29 cellular contexts compared by ENCODE assay signal in genomic region chr15:57326196-57326595, GRCh38. TPM values are rescaled to one million over a fixed set of nuclear protein-coding genes. Genes with fewer than 3 reads are reported as not detected.
"Had no signal": no experiment of that assay in that cellular context is flagged by ENCODE, and none has a peak within 500 bp of the region (broad histone marks: within the 10 kb centered on the region; RNA-seq: fewer than 3 reads in every experiment).

No MANE protein-coding gene starts in this region.

- H3K4me3 ChIP-seq: dorsolateral prefrontal cortex, gastrocnemius medialis, heart right ventricle, lower lobe of right lung, prostate gland, right atrium auricular region, sigmoid colon, testis, tibial nerve, upper lobe of right lung, uterus had no signal

- H3K27me3 ChIP-seq: dorsolateral prefrontal cortex, heart right ventricle, right atrium auricular region, sigmoid colon, testis, tibial nerve, upper lobe of right lung, uterus had no signal

- DNase-seq: caudate nucleus; cerebellar nuclear complex; dorsolateral prefrontal cortex; effector CD8-positive, alpha-beta T cell; endodermal cell; foreskin fibroblast; gastrocnemius medialis; glutamatergic neuron; heart right ventricle; hippocampal formation; left cardiac atrium; left ventricle myocardium superior; lower lobe of right lung; naive thymus-derived CD8-positive, alpha-beta T cell; sigmoid colon; stimulated activated CD4-positive, alpha-beta T cell treated with anti-CD3 and anti-CD28 coated beads, Interleukin-2, amount 100 ng/mL, for 24 hours; stimulated activated CD4-positive, alpha-beta T cell treated with anti-CD3 and anti-CD28 coated beads, Interleukin-4, amount 100 ng/mL, for 24 hours; stimulated activated naive CD8-positive, alpha-beta T cell treated with anti-CD3 and anti-CD28 coated beads, Interleukin-15, Interleukin-2, amounts not matched to agents 100 U/mL and 50 U/mL, for 24 hours; substantia nigra; testis; upper lobe of right lung; uterus had no signal

- H3K36me3 Mint-ChIP-seq: mesothelial cell of epicardium; naive thymus-derived CD8-positive, alpha-beta T cell; stimulated activated effector memory CD8-positive, alpha-beta T cell treated with anti-CD3 and anti-CD28 coated beads, Interleukin-12 subunit alpha, Interleukin-12 subunit beta, amount 100 ng/mL, for 72 hours had no signal

- H3K27ac Mint-ChIP-seq: mesothelial cell of epicardium; naive thymus-derived CD8-positive, alpha-beta T cell; stimulated activated effector memory CD8-positive, alpha-beta T cell treated with anti-CD3 and anti-CD28 coated beads, Interleukin-12 subunit alpha, Interleukin-12 subunit beta, amount 100 ng/mL, for 72 hours had no signal

- H3K4me3 Mint-ChIP-seq: endodermal cell; mesothelial cell of epicardium; naive thymus-derived CD8-positive, alpha-beta T cell; stimulated activated effector memory CD8-positive, alpha-beta T cell treated with anti-CD3 and anti-CD28 coated beads, Interleukin-12 subunit alpha, Interleukin-12 subunit beta, amount 100 ng/mL, for 72 hours had no signal

- H3K27ac ChIP-seq: dorsolateral prefrontal cortex, epithelial cell of prostate, gastrocnemius medialis, heart right ventricle, lower lobe of right lung, prostate gland, right atrium auricular region, sigmoid colon, testis, upper lobe of right lung, uterus had no signal

- ATAC-seq: esophagus mucosa; left cardiac atrium; left ventricle myocardium superior; lower lobe of right lung; naive thymus-derived CD8-positive, alpha-beta T cell; stimulated activated effector memory CD8-positive, alpha-beta T cell treated with anti-CD3 and anti-CD28 coated beads, Interleukin-12 subunit alpha, Interleukin-12 subunit beta, amount 100 ng/mL, for 72 hours; stimulated activated naive CD8-positive, alpha-beta T cell treated with anti-CD3 and anti-CD28 coated beads, Interleukin-15, Interleukin-2, amounts not matched to agents 100 U/mL and 50 U/mL, for 24 hours; upper lobe of right lung had no signal

- H3K9me3 Mint-ChIP-seq: endodermal cell; mesothelial cell of epicardium; naive thymus-derived CD8-positive, alpha-beta T cell; stimulated activated effector memory CD8-positive, alpha-beta T cell treated with anti-CD3 and anti-CD28 coated beads, Interleukin-12 subunit alpha, Interleukin-12 subunit beta, amount 100 ng/mL, for 72 hours had no signal

- H3K36me3 ChIP-seq: gastrocnemius medialis, heart right ventricle, lower lobe of right lung, prostate gland, right atrium auricular region, sigmoid colon, tibial nerve, upper lobe of right lung, uterus had no signal

- H3K4me1 ChIP-seq: gastrocnemius medialis, lower lobe of right lung, prostate gland, sigmoid colon, testis, upper lobe of right lung, uterus had no signal

- H3K9me3 ChIP-seq: gastrocnemius medialis, heart right ventricle, lower lobe of right lung, prostate gland, right atrium auricular region, sigmoid colon, testis, tibial nerve, upper lobe of right lung, uterus had no signal

RNA-seq across cellular contexts. Expression of gene CGNL1, which starts 50.1 kb away (rescaled TPM):
- total RNA-seq: naive thymus-derived CD8-positive, alpha-beta T cell had no signal
- polyA plus RNA-seq: naive thymus-derived CD8-positive, alpha-beta T cell had no signal
